Comparison of ENCODE assay signal across 9 cellular contexts in the genomic region with DNA sequence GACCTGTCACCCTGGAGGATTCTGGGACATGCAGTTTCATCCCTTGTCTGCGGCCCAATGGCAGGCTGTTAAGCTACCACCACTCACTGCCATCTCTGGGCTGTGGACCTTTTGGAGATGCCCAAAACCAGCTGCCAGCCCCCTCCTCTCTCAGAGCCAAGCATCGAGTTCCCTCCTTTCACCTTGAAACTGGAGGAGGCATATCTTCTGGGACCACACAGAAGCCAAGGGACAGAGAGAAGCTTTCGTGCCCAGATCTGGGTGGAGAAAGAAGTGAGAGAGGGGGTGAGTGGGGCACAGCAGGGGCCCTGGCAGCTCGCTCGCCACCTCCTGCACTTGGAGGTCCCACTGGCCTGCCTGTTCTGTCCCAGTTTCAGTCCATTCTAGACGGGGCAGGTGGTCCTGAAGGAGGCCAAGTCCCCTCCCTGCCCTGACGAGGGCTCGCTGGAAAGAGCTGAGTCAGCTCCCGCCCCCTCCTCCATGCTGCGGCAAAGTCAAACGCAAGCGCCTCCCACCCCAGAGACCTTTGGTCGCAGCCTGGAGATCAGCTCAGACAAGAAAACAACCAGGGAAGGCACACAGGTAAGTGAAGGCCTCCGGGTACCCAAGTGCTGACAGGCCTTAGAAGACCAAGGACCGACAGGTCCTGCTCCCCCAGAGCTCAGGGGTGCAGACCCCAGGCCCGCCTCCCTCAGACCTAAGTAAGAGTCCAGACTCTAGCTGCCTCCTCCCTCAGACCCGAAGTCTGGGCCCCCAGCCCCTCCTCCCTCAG. TPM values are rescaled to one million over a fixed set of nuclear protein-coding genes. Genes with fewer than 3 reads are reported as not detected.
DNase-seq lines count a peak whose midpoint lies in the region; ATAC-seq lines count a peak whose summit lies in the region.
"Had no signal": no experiment of that assay in that cellular context is flagged by ENCODE, and none has a peak within 500 bp of the region (broad histone marks: within the 10 kb centered on the region; RNA-seq: fewer than 3 reads in every experiment).

No MANE protein-coding gene starts in this region.

- peak; percentile 17 for DNase-seq in stimulated activated naive CD4-positive, alpha-beta T cell treated with Interleukin-2 at 50 U/mL for 16 hours (lab: John Stamatoyannopoulos, UW)
- DNase-seq in stimulated activated naive CD4-positive, alpha-beta T cell (lab: John Stamatoyannopoulos, UW), result no peak
- DNase-seq in activated CD8-positive, alpha-beta T cell treated with anti-CD3 and anti-CD28 coated beads, Interleukin-2, amount 10 ng/mL, durations not matched to agents 7 days and 5 days, result peak; percentile 66
- DNase-seq in T1000 (lab: John Stamatoyannopoulos, UW), result no peak
- no peak for DNase-seq in activated effector memory CD4-positive, alpha-beta T cell treated with Interleukin-2 at 50 U/mL for 16 hours
- no peak for DNase-seq in activated CD4-positive, alpha-beta T cell treated with anti-CD3 and anti-CD28 coated beads for 48 hours
- DNase-seq: NCI-H1694 treated with DMSO at 0.1 percent for 48 hours had no signal

- H3K27me3 Mint-ChIP-seq in activated CD8-positive, alpha-beta T cell treated with anti-CD3 and anti-CD28 coated beads, Interleukin-2, amount 10 ng/mL, durations not matched to agents 7 days and 5 days (ENCODE audit: low read depth), result no peaks in the 10 kb centered on the region

- peaks cover 23% of the 10 kb centered on the region for H3K4me1 Mint-ChIP-seq in activated CD8-positive, alpha-beta T cell treated with anti-CD3 and anti-CD28 coated beads, Interleukin-2, amount 10 ng/mL, durations not matched to agents 7 days and 5 days (ENCODE audit: low read depth)

- H3K27me3 ChIP-seq in layer of hippocampus (ENCODE audit: control insufficient read depth, insufficient read depth, low read length), result no peaks in the 10 kb centered on the region

- H3K36me3 Mint-ChIP-seq in activated CD8-positive, alpha-beta T cell treated with anti-CD3 and anti-CD28 coated beads, Interleukin-2, amount 10 ng/mL, durations not matched to agents 7 days and 5 days (ENCODE audit: low read depth), result no peaks in the 10 kb centered on the region

- H3K27ac ChIP-seq in layer of hippocampus (ENCODE audit: low read depth, low read length), result peak overlapping the region; percentile 57

- no peaks in the 10 kb centered on the region for H3K9me3 Mint-ChIP-seq in activated CD8-positive, alpha-beta T cell treated with anti-CD3 and anti-CD28 coated beads, Interleukin-2, amount 10 ng/mL, durations not matched to agents 7 days and 5 days (ENCODE audit: insufficient read depth)

- H3K27ac Mint-ChIP-seq in activated CD8-positive, alpha-beta T cell treated with anti-CD3 and anti-CD28 coated beads, Interleukin-2, amount 10 ng/mL, durations not matched to agents 7 days and 5 days, result peak overlapping the region; percentile 24

- H3K4me3 Mint-ChIP-seq in activated CD8-positive, alpha-beta T cell treated with anti-CD3 and anti-CD28 coated beads, Interleukin-2, amount 10 ng/mL, durations not matched to agents 7 days and 5 days, result no peak overlapping the region

- POLR2A ChIA-PET in activated CD8-positive, alpha-beta T cell treated with anti-CD3 and anti-CD28 coated beads, Interleukin-2, amount 10 ng/mL, durations not matched to agents 7 days and 5 days (lab: Charles Lee), result interaction anchor here (0.6 to 1.4 kb wide), 5 partner anchors 10 to 1997 kb away, joined by 3 to 5 read pairs (median 3); no protein-coding TSS in a partner anchor

- ATAC-seq in activated CD8-positive, alpha-beta T cell treated with anti-CD3 and anti-CD28 coated beads, Interleukin-2, amount 10 ng/mL, durations not matched to agents 7 days and 5 days, result no peak
- no peak for ATAC-seq in HG03025 (IDR thresholded peaks at IDR 0.05; ENCODE audit: low FRiP score, unreplicated experiment)

- CTCF ChIA-PET in activated CD8-positive, alpha-beta T cell treated with anti-CD3 and anti-CD28 coated beads, Interleukin-2, amount 10 ng/mL, durations not matched to agents 7 days and 5 days (lab: Charles Lee), result interaction anchor here (1.1 to 3.0 kb wide), 6 partner anchors 12 to 186 kb away, joined by 3 to 40 read pairs (median 5); partner anchors contain the start of genes GYS1, HSD17B14 and RUVBL2

RNA-seq across cellular contexts. Expression of gene BCAT2, which starts 3.8 kb away (rescaled TPM):
- total RNA-seq in activated CD8-positive, alpha-beta T cell treated with anti-CD3 and anti-CD28 coated beads, Interleukin-2, amount 10 ng/mL, durations not matched to agents 7 days and 5 days, result 10 to 100 TPM; 47.2 to 48.6 TPM

RNA-seq across cellular contexts. Expression of gene HSD17B14, which starts 29.3 kb away (rescaled TPM):
- total RNA-seq in activated CD8-positive, alpha-beta T cell treated with anti-CD3 and anti-CD28 coated beads, Interleukin-2, amount 10 ng/mL, durations not matched to agents 7 days and 5 days, result 1 to 10 TPM in 1 of 2 experiments, under 1 TPM in 1; 0.89 to 1.1 TPM

RNA-seq across cellular contexts. Expression of gene FGF21, which starts 51.7 kb away (rescaled TPM):
- not detected for total RNA-seq in activated CD8-positive, alpha-beta T cell treated with anti-CD3 and anti-CD28 coated beads, Interleukin-2, amount 10 ng/mL, durations not matched to agents 7 days and 5 days

RNA-seq across cellular contexts. Expression of gene FUT1, which starts 54.6 kb away (rescaled TPM):
- total RNA-seq in activated CD8-positive, alpha-beta T cell treated with anti-CD3 and anti-CD28 coated beads, Interleukin-2, amount 10 ng/mL, durations not matched to agents 7 days and 5 days, result under 1 TPM; 0.16 to 0.26 TPM

Comparison
In these comparisons a context has a peak if more than half of its experiments do, and no peak if none do; other contexts are left out.
1. DNase-seq: peak in stimulated activated naive CD4-positive, alpha-beta T cell treated with Interleukin-2 at 50 U/mL for 16 hours (single experiment) and activated CD8-positive, alpha-beta T cell treated with anti-CD3 and anti-CD28 coated beads, Interleukin-2, amount 10 ng/mL, durations not matched to agents 7 days and 5 days (single experiment); none in stimulated activated naive CD4-positive, alpha-beta T cell (0 of 6), T1000 (single experiment), activated effector memory CD4-positive, alpha-beta T cell treated with Interleukin-2 at 50 U/mL for 16 hours (single experiment) and activated CD4-positive, alpha-beta T cell treated with anti-CD3 and anti-CD28 coated beads for 48 hours (single experiment).